In genomic region chr19:40347476-40348124, GRCh38 we compare ENCODE assay signal across 8 cellular contexts. TPM values are rescaled to one million over a fixed set of nuclear protein-coding genes. Genes with fewer than 3 reads are reported as not detected.
A peak's percentile ranks its signal among the peaks of the same experiment; 100 is the strongest.
DNase-seq lines count a peak whose midpoint lies in the region; ATAC-seq and TF ChIP-seq lines count a peak whose summit lies in the region.

No MANE protein-coding gene starts in this region.

- TF ChIP-seq POLR2A in sigmoid colon (IDR thresholded peaks at IDR 0.05) = no peak

- DNase-seq in fibroblast of lung (ENCODE audit: low read depth in 2 of 2) = no peak
- DNase-seq in sigmoid colon = no peak
- DNase-seq in putamen (ENCODE audit: low spot score) = no peak
- no peak for DNase-seq in mucosa of gallbladder (ENCODE audit: low spot score)

- H3K4me3 ChIP-seq in fibroblast of lung (replicated peaks in 1 of 4; ENCODE audit: control extremely low read depth in 1 of 4, insufficient read depth in 1 of 4, low read depth in 3 of 4, low read length in 4 of 4) (peak overlapping the region; percentile 77 to 98 (median 88)), sigmoid colon (peak overlapping the region; percentile 69 to 90 (median 76))

- intact Hi-C loops in sigmoid colon (cut with DNase I) = loop anchor here (1.0 to 5.0 kb wide), 4 partner anchors 55 to 119 kb away; partner anchors contain the start of genes SERTAD3 and SPTBN4

- peaks cover 30% of the 10 kb centered on the region for H3K79me2 ChIP-seq in fibroblast of lung (ENCODE audit: control insufficient read depth, insufficient read depth, low read length)

- H4K20me1 ChIP-seq in fibroblast of lung (ENCODE audit: control insufficient read depth, extremely low read depth, insufficient read depth, low read length) = no peaks in the 10 kb centered on the region

- H3K27ac ChIP-seq in fibroblast of lung (ENCODE audit: insufficient read depth, low read length) (peak overlapping the region; percentile 48), sigmoid colon (peak overlapping the region; percentile 78 to 84 (median 84))

- no peaks in the 10 kb centered on the region for H3K9me3 ChIP-seq in fibroblast of lung (ENCODE audit: control insufficient read depth, insufficient read depth, low read depth, low read length)
- no peaks in the 10 kb centered on the region for H3K9me3 ChIP-seq in sigmoid colon

- no peak for TF ChIP-seq CTCF in fibroblast of lung (conservative IDR thresholded peaks at IDR 0.05 in 1 of 2, IDR thresholded peaks at IDR 0.05 in 1 of 2; ENCODE audit: low read depth in 1 of 2, low read length in 2 of 2)
- TF ChIP-seq CTCF in sigmoid colon (IDR thresholded peaks at IDR 0.05) = no peak

- H3K9ac ChIP-seq in fibroblast of lung (ENCODE audit: insufficient read depth, low read length) = peak overlapping the region; percentile 73

- peak overlapping the region; percentile 80 for H3K4me2 ChIP-seq in fibroblast of lung (ENCODE audit: extremely low read depth, insufficient read depth, low read length)

- 17 to 20% methylated on average over 20 of the region's 20 CpGs for WGBS in sigmoid colon, 2 donors

- H3K36me3 ChIP-seq in fibroblast of lung (ENCODE audit: control insufficient read depth, insufficient read depth, low read length) (no peaks in the 10 kb centered on the region), sigmoid colon (no peaks in the 10 kb centered on the region)

- H3K4me1 ChIP-seq in fibroblast of lung (ENCODE audit: control insufficient read depth, extremely low read depth, insufficient read depth, low read length) (no peaks in the 10 kb centered on the region), sigmoid colon (peaks cover 0 to 30% (median 25%) of the 10 kb centered on the region in 4 donors)

- no peak for TF ChIP-seq EP300 in sigmoid colon (IDR thresholded peaks at IDR 0.05)

- H3K27me3 ChIP-seq in fibroblast of lung (ENCODE audit: control insufficient read depth, insufficient read depth, low read length) = no peaks in the 10 kb centered on the region
- H3K27me3 ChIP-seq in sigmoid colon = no peaks in the 10 kb centered on the region

- ATAC-seq in GM21717 (IDR thresholded peaks at IDR 0.05; ENCODE audit: unreplicated experiment) = peak; percentile 1
- no peak for ATAC-seq in GM18502 (IDR thresholded peaks at IDR 0.05; ENCODE audit: poor library complexity, unreplicated experiment)
- ATAC-seq in GM18868 (IDR thresholded peaks at IDR 0.05; ENCODE audit: unreplicated experiment) = no peak

- peak overlapping the region; percentile 84 for H2AFZ ChIP-seq in fibroblast of lung (ENCODE audit: low read length)

TF ChIP-seq in PFSK-1, 5 proteins besides CTCF, POLR2A, EP300 and RAD21:
- TF ChIP-seq POLR2AphosphoS5 (IDR thresholded peaks at IDR 0.05; ENCODE audit: low read depth, low read length) = no peak
- TF ChIP-seq, protein P1, sequence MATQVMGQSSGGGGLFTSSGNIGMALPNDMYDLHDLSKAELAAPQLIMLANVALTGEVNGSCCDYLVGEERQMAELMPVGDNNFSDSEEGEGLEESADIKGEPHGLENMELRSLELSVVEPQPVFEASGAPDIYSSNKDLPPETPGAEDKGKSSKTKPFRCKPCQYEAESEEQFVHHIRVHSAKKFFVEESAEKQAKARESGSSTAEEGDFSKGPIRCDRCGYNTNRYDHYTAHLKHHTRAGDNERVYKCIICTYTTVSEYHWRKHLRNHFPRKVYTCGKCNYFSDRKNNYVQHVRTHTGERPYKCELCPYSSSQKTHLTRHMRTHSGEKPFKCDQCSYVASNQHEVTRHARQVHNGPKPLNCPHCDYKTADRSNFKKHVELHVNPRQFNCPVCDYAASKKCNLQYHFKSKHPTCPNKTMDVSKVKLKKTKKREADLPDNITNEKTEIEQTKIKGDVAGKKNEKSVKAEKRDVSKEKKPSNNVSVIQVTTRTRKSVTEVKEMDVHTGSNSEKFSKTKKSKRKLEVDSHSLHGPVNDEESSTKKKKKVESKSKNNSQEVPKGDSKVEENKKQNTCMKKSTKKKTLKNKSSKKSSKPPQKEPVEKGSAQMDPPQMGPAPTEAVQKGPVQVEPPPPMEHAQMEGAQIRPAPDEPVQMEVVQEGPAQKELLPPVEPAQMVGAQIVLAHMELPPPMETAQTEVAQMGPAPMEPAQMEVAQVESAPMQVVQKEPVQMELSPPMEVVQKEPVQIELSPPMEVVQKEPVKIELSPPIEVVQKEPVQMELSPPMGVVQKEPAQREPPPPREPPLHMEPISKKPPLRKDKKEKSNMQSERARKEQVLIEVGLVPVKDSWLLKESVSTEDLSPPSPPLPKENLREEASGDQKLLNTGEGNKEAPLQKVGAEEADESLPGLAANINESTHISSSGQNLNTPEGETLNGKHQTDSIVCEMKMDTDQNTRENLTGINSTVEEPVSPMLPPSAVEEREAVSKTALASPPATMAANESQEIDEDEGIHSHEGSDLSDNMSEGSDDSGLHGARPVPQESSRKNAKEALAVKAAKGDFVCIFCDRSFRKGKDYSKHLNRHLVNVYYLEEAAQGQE (IDR thresholded peaks at IDR 0.05; ENCODE audit: insufficient read depth in 1 of 2, low read depth in 2 of 2, low read length in 2 of 2) = no peak
- TF ChIP-seq TAF1 (IDR thresholded peaks at IDR 0.05; ENCODE audit: borderline replicate concordance, insufficient read depth, low read length) = 0 out of 2 replicates have a peak, but pooled peaks have one; percentile 17
- no peak for TF ChIP-seq FOXP2 (optimal IDR thresholded peaks at IDR 0.05; ENCODE audit: borderline replicate concordance, extremely low read depth, extremely low read length, insufficient read depth)

RNA-seq across cellular contexts. Expression of gene C19orf47, which starts 0.6 kb away (rescaled TPM):
- polyA plus RNA-seq in PFSK-1 (2012; ENCODE audit: insufficient read length, low read depth) = 37.5 TPM
- 4.4 and 5.1 TPM in 2 replicates for total RNA-seq in fibroblast of lung
- polyA plus RNA-seq in fibroblast of lung = 9.1 and 10.8 TPM in 2 replicates
- polyA plus RNA-seq in fibroblast of lung (2012) = 8.9 and 11.5 TPM in 2 replicates
- 33.8 and 52.6 TPM in 2 replicates for polyA minus RNA-seq in fibroblast of lung (ENCODE audit: low replicate concordance)
- total RNA-seq in sigmoid colon = 10 to 100 TPM in 3 of 4 donors, 1 to 10 TPM in 1; 8.9 to 12.8 (median 11.5) TPM
- polyA plus RNA-seq in sigmoid colon = 10 to 100 TPM in 1 of 3 donors, 1 to 10 TPM in 2; 7.9 to 16.7 (median 8.4) TPM
- total RNA-seq in mucosa of gallbladder = 13.2 TPM

RNA-seq across cellular contexts. Expression of gene PLD3, which starts 0.9 kb away (rescaled TPM):
- polyA plus RNA-seq in PFSK-1 (2012; ENCODE audit: insufficient read length, low read depth) = 507 TPM
- 173 and 230 TPM in 2 replicates for total RNA-seq in fibroblast of lung
- polyA plus RNA-seq in fibroblast of lung = 158 and 208 TPM in 2 replicates
- polyA plus RNA-seq in fibroblast of lung (2012) = 235 and 312 TPM in 2 replicates
- 558 and 869 TPM in 2 replicates for polyA minus RNA-seq in fibroblast of lung (ENCODE audit: low replicate concordance)
- 100 to 1,000 TPM; 164 to 270 (median 230) TPM for total RNA-seq in sigmoid colon
- 100 to 1,000 TPM in 2 of 3 donors, 10 to 100 TPM in 1; 48.0 to 121 (median 118) TPM for polyA plus RNA-seq in sigmoid colon
- 224 TPM for total RNA-seq in mucosa of gallbladder

RNA-seq across cellular contexts. Expression of gene HIPK4, which starts 42.4 kb away (rescaled TPM):
- polyA plus RNA-seq in PFSK-1 (2012; ENCODE audit: insufficient read length, low read depth) = 0.74 TPM
- total RNA-seq in fibroblast of lung (0.17 and 0.26 TPM in 2 replicates), sigmoid colon (under 1 TPM in 2 of 4 donors, not detected in 2; 0.14 to 0.36 TPM), mucosa of gallbladder (not detected)
- polyA plus RNA-seq in fibroblast of lung (0.05 and 0.07 TPM in 2 replicates), sigmoid colon (under 1 TPM in 1 of 3 donors, not detected in 2; 0.06 TPM)
- polyA plus RNA-seq in fibroblast of lung (2012) = 0.13 and 0.15 TPM in 2 replicates
- polyA minus RNA-seq in fibroblast of lung (ENCODE audit: low replicate concordance) = 0.22 TPM in 1 of 2 replicates, not detected in the other
